24 cellular contexts compared by ENCODE assay signal in the genomic region with DNA sequence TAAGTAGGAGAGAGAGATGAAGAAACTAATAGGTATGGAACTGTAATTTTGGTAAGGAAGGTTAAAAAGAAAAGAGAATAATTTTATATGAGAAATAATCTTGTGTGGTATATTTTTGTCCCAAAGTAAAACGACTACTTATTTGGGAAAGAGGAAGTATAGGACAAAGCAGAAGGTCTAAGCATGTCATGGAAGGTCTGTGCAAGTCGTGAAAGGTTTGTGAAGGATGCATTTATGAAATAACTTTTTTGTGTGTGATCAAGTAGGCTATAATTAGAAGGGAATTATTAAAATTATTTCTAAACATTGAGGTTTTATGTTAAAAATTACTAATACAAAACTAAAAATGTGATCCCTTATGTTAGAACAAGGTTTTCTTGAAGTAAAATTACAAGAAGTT.
"Had no signal": no experiment of that assay in that cellular context is flagged by ENCODE, and none has a peak within 500 bp of the region (broad histone marks: within the 10 kb centered on the region; RNA-seq: fewer than 3 reads in every experiment).

No MANE protein-coding gene starts in this region.

- DNase-seq: activated CD4-positive, alpha-beta T cell treated with anti-CD3 and anti-CD28 coated beads for 1 hour; activated CD4-positive, alpha-beta T cell treated with anti-CD3 and anti-CD28 coated beads, Interleukin-2, amount 10 ng/mL, durations not matched to agents 24 days and 14 days; activated CD4-positive, alpha-beta T cell treated with anti-CD3 and anti-CD28 coated beads, Interleukin-2, amount 50 U/mL, for 4 hours; activated CD4-positive, CD25-positive, alpha-beta regulatory T cell; activated CD8-positive, alpha-beta T cell treated with anti-CD3 and anti-CD28 coated beads for 36 hours; activated gamma-delta T cell; activated naive CD4-positive, alpha-beta T cell treated with Interleukin-2 at 50 U/mL for 16 hours; activated T-cell treated with anti-CD3 and anti-CD28 coated beads, Interleukin-2, amount 50 U/mL, for 24 hours; adrenal gland; body of pancreas; NCI-H1048; NCI-H1105 treated with DMSO at 0.1 percent for 48 hours; NCI-H1436; NCI-H1694; NCI-H2029; NCI-H345; NCI-H524 treated with DMSO at 0.1 percent for 48 hours; SHP77; SJCRH30; T1000; WERI-Rb-1 had no signal

- H3K27ac Mint-ChIP-seq: activated CD4-positive, alpha-beta T cell treated with anti-CD3 and anti-CD28 coated beads, Interleukin-2, amount 10 ng/mL, durations not matched to agents 24 days and 14 days; activated CD8-positive, alpha-beta T cell treated with anti-CD3 and anti-CD28 coated beads for 36 hours; activated naive CD4-positive, alpha-beta T cell treated with anti-CD3 and anti-CD28 coated beads, Interleukin-2, amount 50 U/mL, for 72 hours; activated T-cell treated with anti-CD3 and anti-CD28 coated beads, Interleukin-2, amount 50 U/mL, for 24 hours; activated T-helper 2 cell treated with anti-CD3 and anti-CD28 coated beads, Interferon-gamma antibody, Interleukin-2, Interleukin-4, amounts not matched to agents 10 μg/mL and 5 μg/mL and 100 μg/mL, durations not matched to agents 14 hours and 24 hours and 36 hours had no signal

- ATAC-seq: activated CD8-positive, alpha-beta T cell treated with anti-CD3 and anti-CD28 coated beads for 36 hours; activated naive CD4-positive, alpha-beta T cell treated with anti-CD3 and anti-CD28 coated beads, Interleukin-2, amount 50 U/mL, for 72 hours; body of pancreas had no signal

- H3K27me3 Mint-ChIP-seq: activated CD4-positive, alpha-beta T cell treated with anti-CD3 and anti-CD28 coated beads, Interleukin-2, amount 10 ng/mL, durations not matched to agents 24 days and 14 days had no signal

- FAIRE-seq: astrocyte had no signal

- H3K4me3 Mint-ChIP-seq: activated CD4-positive, alpha-beta T cell treated with anti-CD3 and anti-CD28 coated beads, Interleukin-2, amount 10 ng/mL, durations not matched to agents 24 days and 14 days; activated CD8-positive, alpha-beta T cell treated with anti-CD3 and anti-CD28 coated beads for 36 hours; activated T-cell treated with anti-CD3 and anti-CD28 coated beads, Interleukin-2, amount 50 U/mL, for 24 hours had no signal

- H3K9me3 Mint-ChIP-seq: activated CD8-positive, alpha-beta T cell treated with anti-CD3 and anti-CD28 coated beads for 36 hours; activated T-cell treated with anti-CD3 and anti-CD28 coated beads, Interleukin-2, amount 50 U/mL, for 24 hours had no signal
